Comparison of ENCODE assay signal across 12 cellular contexts in the genomic region with DNA sequence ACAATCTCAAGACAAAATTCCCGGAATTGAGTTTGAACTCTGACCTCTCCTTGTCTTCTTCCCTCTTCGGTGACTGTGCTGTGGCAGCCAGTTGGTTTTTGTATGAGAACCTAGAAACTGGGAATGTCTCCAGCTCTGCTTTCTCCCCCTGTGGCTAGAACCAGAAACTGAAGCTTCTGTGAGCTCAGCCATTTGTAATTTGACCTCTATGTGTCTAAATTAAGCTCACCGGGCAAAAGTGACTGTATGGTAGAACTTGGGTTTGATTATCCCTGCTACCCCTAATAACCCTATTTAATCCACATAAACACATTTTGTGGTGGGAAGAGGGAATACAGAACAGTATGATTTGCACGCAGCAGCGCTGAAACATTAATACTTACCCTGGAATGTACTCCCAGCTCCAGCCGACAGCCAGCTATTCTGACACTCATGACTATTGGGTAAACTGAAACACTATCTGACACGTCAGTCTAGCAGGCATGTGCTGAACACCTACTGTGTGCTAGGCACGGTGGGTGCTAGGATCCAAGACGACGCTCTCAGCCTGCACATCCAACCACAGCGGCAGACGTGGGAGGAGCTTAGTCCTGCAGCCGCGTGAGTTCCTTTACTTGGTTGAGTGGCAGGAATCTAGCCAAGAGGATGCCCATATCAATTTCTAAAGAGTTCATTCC.
DNase-seq lines count a peak whose midpoint lies in the region; ATAC-seq and TF ChIP-seq lines count a peak whose summit lies in the region.
"Had no signal": no experiment of that assay in that cellular context is flagged by ENCODE, and none has a peak within 500 bp of the region (broad histone marks: within the 10 kb centered on the region; RNA-seq: fewer than 3 reads in every experiment).

No MANE protein-coding gene starts in this region.

- no peak for ATAC-seq in HG02840 (IDR thresholded peaks at IDR 0.05; ENCODE audit: low FRiP score, unreplicated experiment)
- ATAC-seq in activated T-cell treated with anti-CD3 and anti-CD28 coated beads, Interleukin-2, amount 50 U/mL, for 72 hours (replicated peaks in 1 of 2), result no peak
- ATAC-seq: natural killer cell treated with Interleukin-12 subunit alpha and Interleukin-12 subunit beta and Interleukin-15 and Interleukin-18, amount 100 ng/mL, for 72 hours had no signal

- no peak for TF ChIP-seq EP300 in neural cell (conservative IDR thresholded peaks at IDR 0.05; ENCODE audit: poor library complexity, severe bottlenecking)

- H3K4me2 ChIP-seq in neural cell (ENCODE audit: low read length), result peak overlapping the region; percentile 15

- no peak for DNase-seq in AG04450 (ENCODE audit: low read depth, low spot score)
- DNase-seq in Kasumi-1 (lab: John Stamatoyannopoulos, UW), result peak; percentile 82 to 87
- DNase-seq in fibroblast of mammary gland (ENCODE audit: low read depth), result peak; percentile 69
- no peak for DNase-seq in activated T-cell treated with anti-CD3 and anti-CD28 coated beads, Interleukin-2, amount 50 U/mL, for 72 hours
- DNase-seq in activated CD4-positive, alpha-beta T cell treated with anti-CD3 and anti-CD28 coated beads, Interleukin-2, amount 50 U/mL, for 1 hour, result no peak
- no peak for DNase-seq in GM20000 (ENCODE audit: low spot score)
- DNase-seq: activated naive CD4-positive, alpha-beta T cell; CD4-positive, alpha-beta memory T cell; NCI-H524 had no signal

- H3K4me3 Mint-ChIP-seq in activated T-cell treated with anti-CD3 and anti-CD28 coated beads, Interleukin-2, amount 50 U/mL, for 72 hours, result no peak overlapping the region
- H3K4me3 Mint-ChIP-seq: CD4-positive, alpha-beta memory T cell; natural killer cell treated with Interleukin-12 subunit alpha and Interleukin-12 subunit beta and Interleukin-15 and Interleukin-18, amount 100 ng/mL, for 72 hours had no signal

- no peaks in the 10 kb centered on the region for H3K9me2 ChIP-seq in neural cell (ENCODE audit: insufficient read depth, low read length)

- no peaks in the 10 kb centered on the region for H3F3A ChIP-seq in neural cell (ENCODE audit: insufficient read depth, low read length, poor library complexity, severe bottlenecking)

- H3K4me3 ChIP-seq in AG04450 (ENCODE audit: low read depth, low read length), result no peak overlapping the region
- no peak overlapping the region for H3K4me3 ChIP-seq in fibroblast of mammary gland (ENCODE audit: control insufficient read depth, low read depth, low read length)
- H3K4me3 ChIP-seq in neural cell (ENCODE audit: low read length), result no peak overlapping the region

- H3K27me3 ChIP-seq in AG04450 (ENCODE audit: control insufficient read depth, insufficient read depth, low read length) (no peaks in the 10 kb centered on the region), neural cell (ENCODE audit: insufficient read depth, low read depth, low read length) (no peaks in the 10 kb centered on the region)

- H3K9me3 ChIP-seq in AG04450 (ENCODE audit: control insufficient read depth, insufficient read depth, low read length) (no peaks in the 10 kb centered on the region), neural cell (ENCODE audit: low read length) (no peaks in the 10 kb centered on the region)

- H3K27me3 Mint-ChIP-seq in activated T-cell treated with anti-CD3 and anti-CD28 coated beads, Interleukin-2, amount 50 U/mL, for 72 hours (ENCODE audit: low read depth), result peaks cover 44% of the 10 kb centered on the region

- H3K36me3 ChIP-seq in neural cell (ENCODE audit: insufficient read depth, low read length), result no peaks in the 10 kb centered on the region

- POLR2A ChIA-PET in AG04450 (lab: Yijun Ruan, JAX), result interaction anchor here (0.7 kb wide), 2 partner anchors 326 to 364 kb away, joined by 4 read pairs; no protein-coding TSS in a partner anchor

- H2AFZ ChIP-seq in neural cell (ENCODE audit: low read depth, low read length), result no peak overlapping the region

- no peak overlapping the region for H3K27ac Mint-ChIP-seq in activated T-cell treated with anti-CD3 and anti-CD28 coated beads, Interleukin-2, amount 50 U/mL, for 72 hours
- H3K27ac Mint-ChIP-seq: CD4-positive, alpha-beta memory T cell had no signal

- peak overlapping the region; percentile 43 for H3K9ac ChIP-seq in neural cell (ENCODE audit: low read length)

- no peaks in the 10 kb centered on the region for H3K4me1 Mint-ChIP-seq in activated T-cell treated with anti-CD3 and anti-CD28 coated beads, Interleukin-2, amount 50 U/mL, for 72 hours (ENCODE audit: low read depth)

- TF ChIP-seq RAD21 in neural cell (conservative IDR thresholded peaks at IDR 0.05), result no peak

- no peaks in the 10 kb centered on the region for H4K20me1 ChIP-seq in neural cell (ENCODE audit: insufficient read depth)

- H3K9me3 Mint-ChIP-seq in activated T-cell treated with anti-CD3 and anti-CD28 coated beads, Interleukin-2, amount 50 U/mL, for 72 hours, result no peaks in the 10 kb centered on the region
- H3K9me3 Mint-ChIP-seq: CD4-positive, alpha-beta memory T cell had no signal

- H3K79me2 ChIP-seq in neural cell (replicated peaks; ENCODE audit: insufficient read depth, low read length), result no peaks in the 10 kb centered on the region

- no peak overlapping the region for H3K27ac ChIP-seq in AG04450 (ENCODE audit: low read depth, low read length)
- peak overlapping the region; percentile 80 for H3K27ac ChIP-seq in neural cell (ENCODE audit: low read length)

- no peaks in the 10 kb centered on the region for H3K36me3 Mint-ChIP-seq in activated T-cell treated with anti-CD3 and anti-CD28 coated beads, Interleukin-2, amount 50 U/mL, for 72 hours (ENCODE audit: insufficient read depth in 2 of 2)
- H3K36me3 Mint-ChIP-seq: CD4-positive, alpha-beta memory T cell; natural killer cell treated with Interleukin-12 subunit alpha and Interleukin-12 subunit beta and Interleukin-15 and Interleukin-18, amount 100 ng/mL, for 72 hours had no signal

- TF ChIP-seq CTCF in AG04450 (IDR thresholded peaks at IDR 0.05; ENCODE audit: low read depth, low read length) (peak; percentile 32), fibroblast of mammary gland (conservative IDR thresholded peaks at IDR 0.05; ENCODE audit: control insufficient read depth, insufficient read depth, low read depth, low read length) (peak; percentile 26), neural cell (IDR thresholded peaks at IDR 0.05; ENCODE audit: poor library complexity, severe bottlenecking) (peak; percentile 31), GM20000 (IDR thresholded peaks at IDR 0.05; ENCODE audit: extremely low read depth, missing control alignments) (no peak)

- CTCF ChIA-PET in AG04450 (lab: Charles Lee), result interaction anchor here (1.0 to 1.9 kb wide), 5 partner anchors 14 to 408 kb away, joined by 3 to 5 read pairs (median 3); no protein-coding TSS in a partner anchor

TF ChIP-seq in neural cell, 6 proteins besides CTCF, POLR2A, EP300 and RAD21:
- no peak for TF ChIP-seq SMC3 (conservative IDR thresholded peaks at IDR 0.05; ENCODE audit: poor library complexity)
- TF ChIP-seq TAF1 (IDR thresholded peaks at IDR 0.05; ENCODE audit: low read depth), result no peak
- TF ChIP-seq POLR2AphosphoS5 (IDR thresholded peaks at IDR 0.05), result no peak
- TF ChIP-seq, protein P1, sequence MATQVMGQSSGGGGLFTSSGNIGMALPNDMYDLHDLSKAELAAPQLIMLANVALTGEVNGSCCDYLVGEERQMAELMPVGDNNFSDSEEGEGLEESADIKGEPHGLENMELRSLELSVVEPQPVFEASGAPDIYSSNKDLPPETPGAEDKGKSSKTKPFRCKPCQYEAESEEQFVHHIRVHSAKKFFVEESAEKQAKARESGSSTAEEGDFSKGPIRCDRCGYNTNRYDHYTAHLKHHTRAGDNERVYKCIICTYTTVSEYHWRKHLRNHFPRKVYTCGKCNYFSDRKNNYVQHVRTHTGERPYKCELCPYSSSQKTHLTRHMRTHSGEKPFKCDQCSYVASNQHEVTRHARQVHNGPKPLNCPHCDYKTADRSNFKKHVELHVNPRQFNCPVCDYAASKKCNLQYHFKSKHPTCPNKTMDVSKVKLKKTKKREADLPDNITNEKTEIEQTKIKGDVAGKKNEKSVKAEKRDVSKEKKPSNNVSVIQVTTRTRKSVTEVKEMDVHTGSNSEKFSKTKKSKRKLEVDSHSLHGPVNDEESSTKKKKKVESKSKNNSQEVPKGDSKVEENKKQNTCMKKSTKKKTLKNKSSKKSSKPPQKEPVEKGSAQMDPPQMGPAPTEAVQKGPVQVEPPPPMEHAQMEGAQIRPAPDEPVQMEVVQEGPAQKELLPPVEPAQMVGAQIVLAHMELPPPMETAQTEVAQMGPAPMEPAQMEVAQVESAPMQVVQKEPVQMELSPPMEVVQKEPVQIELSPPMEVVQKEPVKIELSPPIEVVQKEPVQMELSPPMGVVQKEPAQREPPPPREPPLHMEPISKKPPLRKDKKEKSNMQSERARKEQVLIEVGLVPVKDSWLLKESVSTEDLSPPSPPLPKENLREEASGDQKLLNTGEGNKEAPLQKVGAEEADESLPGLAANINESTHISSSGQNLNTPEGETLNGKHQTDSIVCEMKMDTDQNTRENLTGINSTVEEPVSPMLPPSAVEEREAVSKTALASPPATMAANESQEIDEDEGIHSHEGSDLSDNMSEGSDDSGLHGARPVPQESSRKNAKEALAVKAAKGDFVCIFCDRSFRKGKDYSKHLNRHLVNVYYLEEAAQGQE (IDR thresholded peaks at IDR 0.05; ENCODE audit: borderline replicate concordance), result no peak
- no peak for TF ChIP-seq MXI1 (conservative IDR thresholded peaks at IDR 0.05; ENCODE audit: poor library complexity, severe bottlenecking)
- TF ChIP-seq EZH2 (IDR thresholded peaks at IDR 0.05; ENCODE audit: borderline replicate concordance, insufficient read depth, low read length, poor library complexity, severe bottlenecking), result no peak
TF ChIP-seq in neural cell: peak in this region for 0.

Comparison
In these comparisons a context has a peak if more than half of its experiments do, and no peak if none do; other contexts are left out.
1. DNase-seq: peak in Kasumi-1 (2 of 2) and fibroblast of mammary gland (single experiment); none in AG04450 (single experiment), activated T-cell treated with anti-CD3 and anti-CD28 coated beads, Interleukin-2, amount 50 U/mL, for 72 hours (0 of 2), activated CD4-positive, alpha-beta T cell treated with anti-CD3 and anti-CD28 coated beads, Interleukin-2, amount 50 U/mL, for 1 hour (single experiment) and GM20000 (single experiment).